ENCODE assay signal across 1 cellular context in genomic region chr16:87806608-87807546, GRCh38.
TF ChIP-seq lines count a peak whose summit lies in the region.

No MANE protein-coding gene starts in this region.

TF ChIP-seq in A549, 52 proteins besides CTCF, POLR2A, EP300 and RAD21 (continued from another document):
- TF ChIP-seq CBX8 (IDR thresholded peaks at IDR 0.05) (no peak), CHD2 (IDR thresholded peaks at IDR 0.05; ENCODE audit: low read length, partially characterized antibody) (no peak), RARB (CRISPR knock-in tag; IDR thresholded peaks at IDR 0.05) (no peak), TP53 (CRISPR knock-in tag; IDR thresholded peaks at IDR 0.05) (no peak)
TF ChIP-seq in A549: peak in this region for 9.
